12 cellular contexts compared by ENCODE assay signal in the genomic region with DNA sequence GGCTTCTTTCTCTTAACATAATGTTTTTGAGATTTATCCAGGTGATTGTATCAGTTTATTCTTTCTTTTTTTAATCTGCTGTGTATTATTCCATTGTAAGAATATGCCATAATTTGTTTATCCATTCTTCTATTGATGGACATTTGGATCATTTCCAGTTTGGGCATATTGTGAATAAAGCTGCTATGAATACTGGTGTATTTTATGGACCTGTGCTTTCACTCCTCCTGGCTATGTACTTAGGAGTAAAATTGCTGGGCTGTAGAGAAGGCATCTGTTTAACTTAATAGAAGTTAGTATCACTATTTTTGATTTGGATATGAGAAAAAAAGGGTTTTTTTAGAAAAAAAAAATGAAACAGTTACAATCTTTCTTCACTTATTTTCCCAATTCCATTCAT. TPM values are rescaled to one million over a fixed set of nuclear protein-coding genes. Genes with fewer than 3 reads are reported as not detected.
DNase-seq lines count a peak whose midpoint lies in the region; ATAC-seq, FAIRE-seq and TF ChIP-seq lines count a peak whose summit lies in the region.
"Had no signal": no experiment of that assay in that cellular context is flagged by ENCODE, and none has a peak within 500 bp of the region (broad histone marks: within the 10 kb centered on the region; RNA-seq: fewer than 3 reads in every experiment).

No MANE protein-coding gene starts in this region.

- H3K4me1 ChIP-seq in tibial nerve: peaks cover 0 to 28% (median 2%) of the 10 kb centered on the region in 4 donors

- no peaks in the 10 kb centered on the region for H3K36me3 Mint-ChIP-seq in CD4-positive, alpha-beta T cell (ENCODE audit: low read depth)
- H3K36me3 Mint-ChIP-seq in IgD-negative memory B cell (no peaks in the 10 kb centered on the region), natural killer cell (no peaks in the 10 kb centered on the region)
- H3K36me3 Mint-ChIP-seq in activated naive CD8-positive, alpha-beta T cell treated with anti-CD3 and anti-CD28 coated beads for 36 hours: peaks cover 12% of the 10 kb centered on the region

- ATAC-seq in CD4-positive, alpha-beta T cell (ENCODE audit: poor library complexity): no peak
- ATAC-seq in natural killer cell (no peak), GM19324 (IDR thresholded peaks at IDR 0.05; ENCODE audit: low FRiP score, unreplicated experiment) (no peak)

- TF ChIP-seq CTCF in CD4-positive, alpha-beta T cell (IDR thresholded peaks at IDR 0.05): no peak
- no peak for TF ChIP-seq CTCF in natural killer cell (IDR thresholded peaks at IDR 0.05)
- TF ChIP-seq CTCF in tibial nerve (IDR thresholded peaks at IDR 0.05): no peak

- H3K27me3 ChIP-seq in CD4-positive, alpha-beta T cell (ENCODE audit: control insufficient read depth, insufficient read depth, low read length): no peaks in the 10 kb centered on the region
- no peaks in the 10 kb centered on the region for H3K27me3 ChIP-seq in tibial nerve

- DNase-seq in CD4-positive, alpha-beta T cell: no peak
- no peak for DNase-seq in activated naive CD8-positive, alpha-beta T cell treated with anti-CD3 and anti-CD28 coated beads for 36 hours
- DNase-seq in natural killer cell (no peak), tibial nerve (ENCODE audit: low spot score in 2 of 2) (no peak), GM19239 (ENCODE audit: insufficient read length, low spot score) (no peak)
- DNase-seq: activated CD8-positive, alpha-beta memory T cell treated with anti-CD3 and anti-CD28 coated beads for 24 hours; COR-L47; NCI-H2029 treated with DMSO at 0.1 percent for 48 hours had no signal

- H3K27me3 Mint-ChIP-seq in CD4-positive, alpha-beta T cell: no peaks in the 10 kb centered on the region
- H3K27me3 Mint-ChIP-seq in IgD-negative memory B cell (peaks cover 11% of the 10 kb centered on the region), natural killer cell (ENCODE audit: low read depth in 2 of 2) (peaks cover 0 to 4% of the 10 kb centered on the region in 2 donors)
- H3K27me3 Mint-ChIP-seq in activated naive CD8-positive, alpha-beta T cell treated with anti-CD3 and anti-CD28 coated beads for 36 hours: no peaks in the 10 kb centered on the region

- CTCF ChIA-PET in CD4-positive, alpha-beta T cell (lab: Charles Lee): interaction anchor here (1.0 to 5.6 kb wide), 3 partner anchors 124 to 394 kb away, joined by 3 to 72 read pairs (median 32); no protein-coding TSS in a partner anchor

- H3K4me3 ChIP-seq in tibial nerve: no peak overlapping the region

- no peak for TF ChIP-seq POLR2A in tibial nerve (IDR thresholded peaks at IDR 0.05)

- peak overlapping the region; percentile 85 for H3K27ac ChIP-seq in CD4-positive, alpha-beta T cell (ENCODE audit: low read depth, low read length)
- H3K27ac ChIP-seq in tibial nerve: no peak overlapping the region

- H3K4me3 Mint-ChIP-seq in CD4-positive, alpha-beta T cell: peak overlapping the region; percentile 23
- peak overlapping the region in 2 of 4 donors; percentile 53 to 57 for H3K4me3 Mint-ChIP-seq in IgD-negative memory B cell
- H3K4me3 Mint-ChIP-seq in activated naive CD8-positive, alpha-beta T cell treated with anti-CD3 and anti-CD28 coated beads for 36 hours: peak overlapping the region; percentile 16
- H3K4me3 Mint-ChIP-seq in natural killer cell: no peak overlapping the region

- no peak for TF ChIP-seq EP300 in tibial nerve (IDR thresholded peaks at IDR 0.05)

- no peaks in the 10 kb centered on the region for H3K9me3 Mint-ChIP-seq in CD4-positive, alpha-beta T cell
- H3K9me3 Mint-ChIP-seq in IgD-negative memory B cell (peaks cover 0 to 7% (median 0%) of the 10 kb centered on the region in 3 donors), natural killer cell (no peaks in the 10 kb centered on the region)
- H3K9me3 Mint-ChIP-seq in activated naive CD8-positive, alpha-beta T cell treated with anti-CD3 and anti-CD28 coated beads for 36 hours: no peaks in the 10 kb centered on the region

- intact Hi-C loops in CD4-positive, alpha-beta T cell (cut with DNase I, micrococcal nuclease): loop anchor here in 1 of 2 experiments (5.0 kb wide), 2 partner anchors 33 to 58 kb away; no protein-coding TSS in a partner anchor
- intact Hi-C loops in natural killer cell (cut with micrococcal nuclease): loop anchor here (5.0 kb wide), 2 partner anchors 33 to 293 kb away; no protein-coding TSS in a partner anchor

- H3K4me1 Mint-ChIP-seq in CD4-positive, alpha-beta T cell (ENCODE audit: low read depth): peaks cover 89% of the 10 kb centered on the region
- H3K4me1 Mint-ChIP-seq in IgD-negative memory B cell (peaks cover 19 to 54% (median 27%) of the 10 kb centered on the region in 3 donors), natural killer cell (peaks cover 50 to 54% of the 10 kb centered on the region in 2 donors)
- peaks cover 62% of the 10 kb centered on the region for H3K4me1 Mint-ChIP-seq in activated naive CD8-positive, alpha-beta T cell treated with anti-CD3 and anti-CD28 coated beads for 36 hours

- H3K27ac Mint-ChIP-seq in CD4-positive, alpha-beta T cell: peak overlapping the region; percentile 95
- peak overlapping the region in 2 of 3 donors; percentile 74 to 92 for H3K27ac Mint-ChIP-seq in IgD-negative memory B cell
- H3K27ac Mint-ChIP-seq in activated naive CD8-positive, alpha-beta T cell treated with anti-CD3 and anti-CD28 coated beads for 36 hours: peak overlapping the region; percentile 68
- peak overlapping the region; percentile 99 for H3K27ac Mint-ChIP-seq in natural killer cell

- H3K36me3 ChIP-seq in tibial nerve: no peaks in the 10 kb centered on the region

- no peak for FAIRE-seq in GM19239 (lab: Jason Lieb, UNC)

- H3K9me3 ChIP-seq in CD4-positive, alpha-beta T cell (ENCODE audit: control insufficient read depth, low read length): no peaks in the 10 kb centered on the region
- no peaks in the 10 kb centered on the region for H3K9me3 ChIP-seq in tibial nerve

- POLR2A ChIA-PET in CD4-positive, alpha-beta T cell (lab: Charles Lee): interaction anchor here (0.7 to 14.0 kb wide), 4 partner anchors 42 to 247 kb away, joined by 3 to 1205 read pairs (median 33); a partner anchor contains a TSS

RNA-seq across cellular contexts. Expression of a gene that starts 50.0 kb away (rescaled TPM):
- total RNA-seq in CD4-positive, alpha-beta T cell: not detected
- polyA plus RNA-seq in IgD-negative memory B cell: not detected
- not detected for total RNA-seq in activated naive CD8-positive, alpha-beta T cell treated with anti-CD3 and anti-CD28 coated beads for 36 hours
- not detected for total RNA-seq in natural killer cell
- total RNA-seq in tibial nerve: not detected
- total RNA-seq: glomerular endothelial cell, kidney epithelial cell had no signal
